31 cellular contexts compared by ENCODE assay signal in the genomic region with DNA sequence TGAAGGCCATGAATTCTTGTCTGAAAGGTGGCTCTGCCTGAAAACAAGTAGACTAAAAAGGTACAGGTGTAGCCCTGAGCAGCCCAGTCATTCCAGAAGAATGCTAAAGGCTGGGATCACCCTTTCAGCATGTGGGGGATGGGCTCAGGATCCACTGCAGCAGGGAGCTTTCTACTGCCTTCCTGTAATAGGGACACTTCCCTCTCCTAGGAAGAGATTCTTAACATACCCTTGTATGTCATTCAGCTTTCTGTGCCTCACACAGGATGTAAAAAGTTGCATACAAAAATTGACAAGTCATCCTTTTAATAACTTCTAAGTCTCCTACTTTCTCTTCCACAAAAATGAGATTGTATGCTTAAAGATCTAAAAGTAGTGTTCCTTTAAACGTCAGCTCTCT.
DNase-seq lines count a peak whose midpoint lies in the region; ATAC-seq and TF ChIP-seq lines count a peak whose summit lies in the region.
"Had no signal": no experiment of that assay in that cellular context is flagged by ENCODE, and none has a peak within 500 bp of the region (broad histone marks: within the 10 kb centered on the region; RNA-seq: fewer than 3 reads in every experiment).

No MANE protein-coding gene starts in this region.

- H3K9ac ChIP-seq in mammary epithelial cell (ENCODE audit: insufficient read depth, low read length) = no peak overlapping the region

- dilution Hi-C loops in mammary epithelial cell (cut with HindIII; ENCODE audit: low sequenced_read_pairs) = no loop called here

- DNase-seq in MCF 10A (ENCODE audit: unreplicated experiment) (peak; percentile 43), breast epithelium (ENCODE audit: low spot score in 2 of 2) (no peak), mammary epithelial cell (peak; percentile 61), iPS DF 6.9 (ENCODE audit: low read depth, low spot score) (peak; percentile 39), Calu3 (no peak), ACHN (no peak)
- DNase-seq in activated naive CD4-positive, alpha-beta T cell treated with anti-CD3 and anti-CD28 coated beads for 36 hours = no peak
- DNase-seq: activated CD4-positive, alpha-beta T cell treated with anti-CD3 and anti-CD28 coated beads, Interleukin-2, amount 50 U/mL, for 48 hours; activated naive CD4-positive, alpha-beta T cell; cerebellar nuclear complex; DND-41; dorsolateral prefrontal cortex; hippocampal formation; kidney glomerular epithelial cell; NCI-H1092 treated with DMSO at 0.1 percent for 48 hours; NCI-H187 treated with DMSO at 0.1 percent for 48 hours; NCI-H2171 treated with DMSO at 0.1 percent for 48 hours; NCI-H510A; occipital lobe; psoas muscle; Right ventricle myocardium superior; sigmoid colon; stimulated activated CD4-positive, alpha-beta T cell treated with anti-CD3 and anti-CD28 coated beads, Interleukin-4, amount 100 ng/mL, for 4 hours; T-helper 17 cell had no signal

- peaks cover 11% of the 10 kb centered on the region for H3K4me1 Mint-ChIP-seq in MCF 10A (ENCODE audit: insufficient read depth, unreplicated experiment)
- H3K4me1 Mint-ChIP-seq in Calu3 (ENCODE audit: low read depth, unreplicated experiment) = no peaks in the 10 kb centered on the region
- no peaks in the 10 kb centered on the region for H3K4me1 Mint-ChIP-seq in activated naive CD4-positive, alpha-beta T cell treated with anti-CD3 and anti-CD28 coated beads for 36 hours (ENCODE audit: low read depth)
- H3K4me1 Mint-ChIP-seq: T-helper 17 cell had no signal

- H3K4me3 ChIP-seq in breast epithelium (no peak overlapping the region), mammary epithelial cell (replicated peaks in 1 of 3; ENCODE audit: insufficient read depth in 1 of 3, low read depth in 2 of 3, low read length in 3 of 3) (no peak overlapping the region), iPS DF 6.9 (ENCODE audit: low read length) (no peak overlapping the region)
- H3K4me3 ChIP-seq: dorsolateral prefrontal cortex, lung, psoas muscle, sigmoid colon, tibial nerve had no signal

- intact Hi-C loops in MCF 10A (cut with micrococcal nuclease) (no loop called here), breast epithelium (cut with DNase I; ENCODE audit: low total_unique reads) (no loop called here), mammary epithelial cell (cut with micrococcal nuclease) (no loop called here), Calu3 (cut with micrococcal nuclease; ENCODE audit: unreplicated experiment) (no loop called here)
- intact Hi-C loops in activated naive CD4-positive, alpha-beta T cell treated with anti-CD3 and anti-CD28 coated beads for 36 hours (cut with micrococcal nuclease) = no loop called here

- H3K27ac Mint-ChIP-seq in MCF 10A (ENCODE audit: low read depth, unreplicated experiment) (no peak overlapping the region), Calu3 (ENCODE audit: unreplicated experiment) (no peak overlapping the region)
- no peak overlapping the region for H3K27ac Mint-ChIP-seq in activated naive CD4-positive, alpha-beta T cell treated with anti-CD3 and anti-CD28 coated beads for 36 hours
- H3K27ac Mint-ChIP-seq: natural killer cell treated with Interleukin-12 subunit alpha and Interleukin-12 subunit beta and Interleukin-15 and Interleukin-18, amount 100 ng/mL, for 72 hours; T-helper 17 cell had no signal

- POLR2A ChIA-PET in MCF 10A (lab: Yijun Ruan, JAX) = interaction anchor here (1.0 kb wide), 1 partner anchor 9 kb away, joined by 3 read pairs; no protein-coding TSS in a partner anchor

- H3K79me2 ChIP-seq in mammary epithelial cell (ENCODE audit: insufficient read depth, low read length) = no peaks in the 10 kb centered on the region

- peaks cover 7% of the 10 kb centered on the region for H3K9me3 Mint-ChIP-seq in MCF 10A (ENCODE audit: unreplicated experiment)
- H3K9me3 Mint-ChIP-seq in Calu3 (ENCODE audit: low read depth, unreplicated experiment) = no peaks in the 10 kb centered on the region
- H3K9me3 Mint-ChIP-seq in activated naive CD4-positive, alpha-beta T cell treated with anti-CD3 and anti-CD28 coated beads for 36 hours = no peaks in the 10 kb centered on the region
- H3K9me3 Mint-ChIP-seq: natural killer cell treated with Interleukin-12 subunit alpha and Interleukin-12 subunit beta and Interleukin-15 and Interleukin-18, amount 100 ng/mL, for 72 hours had no signal

- H4K20me1 ChIP-seq in mammary epithelial cell (ENCODE audit: insufficient read depth, low read length) = no peaks in the 10 kb centered on the region

- H3K4me1 ChIP-seq in breast epithelium = no peaks in the 10 kb centered on the region
- H3K4me1 ChIP-seq in mammary epithelial cell (ENCODE audit: insufficient read depth, low read length) = peaks cover 42% of the 10 kb centered on the region
- no peaks in the 10 kb centered on the region for H3K4me1 ChIP-seq in iPS DF 6.9 (ENCODE audit: control insufficient read depth, insufficient read depth, low read length)
- H3K4me1 ChIP-seq: psoas muscle, sigmoid colon, tibial nerve had no signal

- peak overlapping the region; percentile 23 for H3K4me2 ChIP-seq in mammary epithelial cell (ENCODE audit: insufficient read depth, low read depth, low read length)

- H3K36me3 ChIP-seq in breast epithelium (no peaks in the 10 kb centered on the region), mammary epithelial cell (ENCODE audit: insufficient read depth, low read length) (no peaks in the 10 kb centered on the region), iPS DF 6.9 (ENCODE audit: control insufficient read depth, insufficient read depth, low read length) (no peaks in the 10 kb centered on the region)
- H3K36me3 ChIP-seq: sigmoid colon, tibial nerve had no signal

- TF ChIP-seq CTCF in MCF 10A (IDR thresholded peaks at IDR 0.05; ENCODE audit: unreplicated experiment) (no peak), breast epithelium (IDR thresholded peaks at IDR 0.05) (no peak), mammary epithelial cell (conservative IDR thresholded peaks at IDR 0.05 in 1 of 2, IDR thresholded peaks at IDR 0.05 in 1 of 2; ENCODE audit: extremely low read depth in 1 of 2, insufficient read depth in 1 of 2, low read depth in 1 of 2, low read length in 2 of 2) (no peak), Calu3 (IDR thresholded peaks at IDR 0.05; ENCODE audit: unreplicated experiment) (no peak)

- H3K36me3 Mint-ChIP-seq in MCF 10A (ENCODE audit: insufficient read depth, unreplicated experiment) = no peaks in the 10 kb centered on the region
- no peaks in the 10 kb centered on the region for H3K36me3 Mint-ChIP-seq in Calu3 (ENCODE audit: insufficient read depth, unreplicated experiment)
- no peaks in the 10 kb centered on the region for H3K36me3 Mint-ChIP-seq in activated naive CD4-positive, alpha-beta T cell treated with anti-CD3 and anti-CD28 coated beads for 36 hours (ENCODE audit: low read depth)
- H3K36me3 Mint-ChIP-seq: natural killer cell treated with Interleukin-12 subunit alpha and Interleukin-12 subunit beta and Interleukin-15 and Interleukin-18, amount 100 ng/mL, for 72 hours had no signal

- no peaks in the 10 kb centered on the region for H3K9me3 ChIP-seq in breast epithelium
- peaks cover 8% of the 10 kb centered on the region for H3K9me3 ChIP-seq in mammary epithelial cell (replicated peaks; ENCODE audit: insufficient read depth, low read length)
- H3K9me3 ChIP-seq in iPS DF 6.9 (ENCODE audit: control insufficient read depth, insufficient read depth, low read length) = no peaks in the 10 kb centered on the region
- H3K9me3 ChIP-seq: psoas muscle, sigmoid colon had no signal

- no peaks in the 10 kb centered on the region for H3K27me3 Mint-ChIP-seq in MCF 10A (ENCODE audit: insufficient read depth, unreplicated experiment)
- peaks cover 45% of the 10 kb centered on the region for H3K27me3 Mint-ChIP-seq in Calu3 (ENCODE audit: unreplicated experiment)
- H3K27me3 Mint-ChIP-seq in activated naive CD4-positive, alpha-beta T cell treated with anti-CD3 and anti-CD28 coated beads for 36 hours (ENCODE audit: low read depth) = peaks cover 13% of the 10 kb centered on the region

- no peak overlapping the region for H2AFZ ChIP-seq in mammary epithelial cell (ENCODE audit: low read depth, low read length)

- H3K27ac ChIP-seq in breast epithelium = no peak overlapping the region
- H3K27ac ChIP-seq in mammary epithelial cell (ENCODE audit: insufficient read depth, low read depth, low read length) = peak overlapping the region; percentile 18
- no peak overlapping the region for H3K27ac ChIP-seq in iPS DF 6.9 (ENCODE audit: low read length)
- H3K27ac ChIP-seq: 22Rv1, dorsolateral prefrontal cortex, psoas muscle, sigmoid colon, tibial nerve had no signal

- TF ChIP-seq POLR2A in breast epithelium (IDR thresholded peaks at IDR 0.05) = no peak

- CTCF ChIA-PET in MCF 10A (lab: Yijun Ruan, JAX) (interaction anchor here (0.7 to 1.5 kb wide), 4 partner anchors 9 to 71 kb away, joined by 3 to 4 read pairs (median 4); no protein-coding TSS in a partner anchor), mammary epithelial cell (lab: Charles Lee; ENCODE audit: low non-redundant PET) (no interaction called here), Calu3 (lab: Charles Lee) (no interaction called here)
- CTCF ChIA-PET in activated naive CD4-positive, alpha-beta T cell treated with anti-CD3 and anti-CD28 coated beads for 36 hours (lab: Charles Lee) = no interaction called here

- in situ Hi-C loops in mammary epithelial cell (cut with MboI; ENCODE audit: low sequenced_read_pairs in 2 of 2) (no loop called here), ACHN (cut with HindIII; ENCODE audit: low pct_ligation_motif_present, low pct_unique_long_range_greater_than_20kb, low sequenced_read_pairs) (no loop called here)

- BruUV-seq in MCF 10A (replicated peaks; lab: Mats Ljungman, UMichigan) = no TSS peak
- no TSS peak for BruUV-seq in mammary epithelial cell (replicated peaks; lab: Mats Ljungman, UMichigan)
- no TSS peak for BruUV-seq in Calu3 (replicated peaks; lab: Mats Ljungman, UMichigan)

- H3K4me3 Mint-ChIP-seq in MCF 10A (ENCODE audit: unreplicated experiment) = no peak overlapping the region
- H3K4me3 Mint-ChIP-seq in Calu3 (ENCODE audit: low read depth, unreplicated experiment) = no peak overlapping the region
- H3K4me3 Mint-ChIP-seq in activated naive CD4-positive, alpha-beta T cell treated with anti-CD3 and anti-CD28 coated beads for 36 hours = no peak overlapping the region
- H3K4me3 Mint-ChIP-seq: natural killer cell treated with Interleukin-12 subunit alpha and Interleukin-12 subunit beta and Interleukin-15 and Interleukin-18, amount 100 ng/mL, for 72 hours; T-helper 17 cell had no signal

- H3K27me3 ChIP-seq in breast epithelium = no peaks in the 10 kb centered on the region
- H3K27me3 ChIP-seq in mammary epithelial cell (ENCODE audit: insufficient read depth, low read length) = no peaks in the 10 kb centered on the region
- H3K27me3 ChIP-seq in iPS DF 6.9 (ENCODE audit: control insufficient read depth, insufficient read depth, low read length) = no peaks in the 10 kb centered on the region
- H3K27me3 ChIP-seq: sigmoid colon, tibial nerve had no signal

- no peak for ATAC-seq in GM19395 (IDR thresholded peaks at IDR 0.05; ENCODE audit: unreplicated experiment)
- ATAC-seq: activated CD4-positive, CD25-positive, alpha-beta regulatory T cell treated with anti-CD3 and anti-CD28 coated beads, Interleukin-2, amount 50 U/mL, for 24 hours; natural killer cell treated with Interleukin-12 subunit alpha and Interleukin-12 subunit beta and Interleukin-15 and Interleukin-18, amount 100 ng/mL, for 72 hours; psoas muscle; SK-N-SH treated with all-trans-retinoic acid at 6 μM for 48 hours; T-helper 17 cell had no signal

- 64% methylated on average over 1 of the region's 1 CpG for WGBS in mammary epithelial cell (ENCODE audit: low coverage, missing lambda C conversion rate)
- WGBS in iPS DF 6.9 (ENCODE audit: insufficient coverage, insufficient read length) = no CpG with 5 or more reads among the region's 1 CpG

Comparison
In these comparisons a context has a peak if more than half of its experiments do, and no peak if none do; other contexts are left out.
1. DNase-seq: peak in MCF 10A (single experiment), mammary epithelial cell (single experiment) and iPS DF 6.9 (single experiment); none in breast epithelium (0 of 2), Calu3 (single experiment), ACHN (single experiment) and activated naive CD4-positive, alpha-beta T cell treated with anti-CD3 and anti-CD28 coated beads for 36 hours (single experiment).